Comparison of ENCODE assay signal across 9 cellular contexts in genomic region chr7:24178811-24179210, GRCh38.
"Had no signal": no experiment of that assay in that cellular context is flagged by ENCODE, and none has a peak within 500 bp of the region (broad histone marks: within the 10 kb centered on the region; RNA-seq: fewer than 3 reads in every experiment).

No MANE protein-coding gene starts in this region.

- H3K9me3 ChIP-seq: HAP-1 had no signal

- H3K27ac ChIP-seq: GM23248 had no signal

- FAIRE-seq: H1 had no signal

- H3K4me2 ChIP-seq: GM23338 had no signal

- H3K4me3 ChIP-seq: GM23248, GM23338, HAP-1 had no signal

- H3K27ac Mint-ChIP-seq: GM23338, H9, HFFc6 had no signal

- H3K9me3 Mint-ChIP-seq: GM23338, H9 had no signal

- H2AFZ ChIP-seq: GM23248, GM23338 had no signal

- DNase-seq: GM23248, GOT3, H7, H9, HCEC 1CT, HFFc6 had no signal

- H3K4me3 Mint-ChIP-seq: GM23338, H9, HFFc6 had no signal

- H3K4me1 ChIP-seq: HAP-1 had no signal

- H3K36me3 ChIP-seq: HAP-1 had no signal

- H3K9ac ChIP-seq: GM23248 had no signal
